Comparison of ENCODE assay signal across 21 cellular contexts in the genomic region with DNA sequence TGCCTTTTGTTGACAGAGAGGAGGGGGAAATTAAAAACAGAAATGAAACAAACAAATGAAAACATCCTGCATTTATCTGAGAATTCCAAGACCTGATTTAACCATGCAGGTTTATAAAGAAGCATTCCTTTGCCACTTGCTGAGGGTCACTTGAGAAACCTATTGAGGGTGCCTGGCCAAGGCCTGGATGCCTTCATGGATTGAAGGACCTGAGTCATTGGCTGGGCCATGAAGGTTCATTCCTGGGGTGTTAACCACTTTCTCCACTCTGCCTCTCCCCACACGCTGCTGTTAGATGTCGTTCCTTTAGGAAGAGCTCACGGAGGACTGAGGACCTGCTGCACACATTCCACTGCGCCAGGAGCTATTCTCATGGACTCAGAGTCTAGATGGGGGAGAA. TPM values are rescaled to one million over a fixed set of nuclear protein-coding genes. Genes with fewer than 3 reads are reported as not detected.
"Had no signal": no experiment of that assay in that cellular context is flagged by ENCODE, and none has a peak within 500 bp of the region (broad histone marks: within the 10 kb centered on the region; RNA-seq: fewer than 3 reads in every experiment).

No MANE protein-coding gene starts in this region.

- H3K4me1 Mint-ChIP-seq: activated CD4-positive, alpha-beta memory T cell treated with anti-CD3 and anti-CD28 coated beads, Interleukin-2, amount 10 ng/mL, durations not matched to agents 7 days and 5 days; activated CD8-positive, alpha-beta memory T cell treated with anti-CD3 and anti-CD28 coated beads, Interleukin-2, amount 10 ng/mL, durations not matched to agents 7 days and 5 days; activated T-helper 17 cell treated with anti-CD3 and anti-CD28 coated beads, Interleukin-2, amount 50 U/mL, for 72 hours; stimulated activated memory B cell treated with anti-CD40 and anti-IgM and Interleukin-4, amounts not matched to agents 10 μg/mL and 1 μg/mL and 100 μg/mL, for 72 hours had no signal

- H3K27me3 Mint-ChIP-seq: activated CD4-positive, alpha-beta memory T cell treated with anti-CD3 and anti-CD28 coated beads, Interleukin-2, amount 10 ng/mL, durations not matched to agents 7 days and 5 days; activated CD8-positive, alpha-beta memory T cell treated with anti-CD3 and anti-CD28 coated beads, Interleukin-2, amount 10 ng/mL, durations not matched to agents 7 days and 5 days had no signal

- H2AFZ ChIP-seq: hepatocyte had no signal

- H3K9me3 Mint-ChIP-seq: activated CD4-positive, alpha-beta memory T cell treated with anti-CD3 and anti-CD28 coated beads, Interleukin-2, amount 10 ng/mL, durations not matched to agents 7 days and 5 days; activated naive CD4-positive, alpha-beta T cell treated with anti-CD3 and anti-CD28 coated beads for 36 hours; activated T-helper 17 cell treated with anti-CD3 and anti-CD28 coated beads, Interleukin-2, amount 50 U/mL, for 72 hours; dendritic cell treated with granulocyte-macrophage colony-stimulating factor and Interleukin-4, amounts not matched to agents 40 ng/mL and 50 ng/mL, for 4 days; stimulated activated memory B cell treated with anti-CD40 and anti-IgM and Interleukin-4, amounts not matched to agents 10 μg/mL and 1 μg/mL and 100 μg/mL, for 72 hours had no signal

- H3K27me3 ChIP-seq: hepatocyte, right atrium auricular region, uterus had no signal

- H3K4me1 ChIP-seq: uterus had no signal

- H3K27ac Mint-ChIP-seq: activated CD4-positive, alpha-beta memory T cell treated with anti-CD3 and anti-CD28 coated beads, Interleukin-2, amount 10 ng/mL, durations not matched to agents 7 days and 5 days; activated CD8-positive, alpha-beta memory T cell treated with anti-CD3 and anti-CD28 coated beads, Interleukin-2, amount 10 ng/mL, durations not matched to agents 7 days and 5 days; activated naive CD4-positive, alpha-beta T cell treated with anti-CD3 and anti-CD28 coated beads for 36 hours; activated T-helper 17 cell treated with anti-CD3 and anti-CD28 coated beads, Interleukin-2, amount 50 U/mL, for 72 hours; dendritic cell treated with granulocyte-macrophage colony-stimulating factor and Interleukin-4, amounts not matched to agents 40 ng/mL and 50 ng/mL, for 4 days; progenitor cell of endocrine pancreas; stimulated activated memory B cell treated with anti-CD40 and anti-IgM and Interleukin-4, amounts not matched to agents 10 μg/mL and 1 μg/mL and 100 μg/mL, for 72 hours had no signal

- H3K9me3 ChIP-seq: right atrium auricular region, uterus had no signal

- H3K79me2 ChIP-seq: hepatocyte had no signal

- H3K36me3 Mint-ChIP-seq: activated CD8-positive, alpha-beta memory T cell treated with anti-CD3 and anti-CD28 coated beads, Interleukin-2, amount 10 ng/mL, durations not matched to agents 7 days and 5 days; stimulated activated memory B cell treated with anti-CD40 and anti-IgM and Interleukin-4, amounts not matched to agents 10 μg/mL and 1 μg/mL and 100 μg/mL, for 72 hours had no signal

- FAIRE-seq: endothelial cell of umbilical vein, small intestine had no signal

- H3K27ac ChIP-seq: hepatocyte, right atrium auricular region, SK-N-MC, uterus had no signal

- H3K4me3 ChIP-seq: hepatocyte, right atrium auricular region, SK-N-MC, uterus had no signal

- ATAC-seq: activated CD8-positive, alpha-beta memory T cell treated with anti-CD3 and anti-CD28 coated beads, Interleukin-2, amount 10 ng/mL, durations not matched to agents 7 days and 5 days; activated T-helper 17 cell treated with anti-CD3 and anti-CD28 coated beads, Interleukin-2, amount 50 U/mL, for 72 hours had no signal

- H3K4me2 ChIP-seq: hepatocyte had no signal

- DNase-seq: activated CD4-positive, alpha-beta memory T cell treated with anti-CD3 and anti-CD28 coated beads, Interleukin-2, amount 10 ng/mL, durations not matched to agents 7 days and 5 days; activated CD4-positive, alpha-beta T cell treated with anti-CD3 and anti-CD28 coated beads for 48 hours; activated CD4-positive, CD25-positive, alpha-beta regulatory T cell; activated CD8-positive, alpha-beta memory T cell treated with anti-CD3 and anti-CD28 coated beads, Interleukin-2, amount 10 ng/mL, durations not matched to agents 7 days and 5 days; activated naive CD4-positive, alpha-beta T cell treated with anti-CD3 and anti-CD28 coated beads for 36 hours; effector memory CD4-positive, alpha-beta T cell; mammary epithelial cell; midbrain; small intestine; stimulated activated CD4-positive, alpha-beta T cell treated with anti-CD3 and anti-CD28 coated beads, Interleukin-15, amount 100 ng/mL, for 24 hours; stimulated activated CD4-positive, alpha-beta T cell treated with anti-CD3 and anti-CD28 coated beads, Interleukin-4, amount 100 ng/mL, for 1 hour; uterus had no signal

- H3K36me3 ChIP-seq: right atrium auricular region, uterus had no signal

- H3K4me3 Mint-ChIP-seq: activated CD4-positive, alpha-beta memory T cell treated with anti-CD3 and anti-CD28 coated beads, Interleukin-2, amount 10 ng/mL, durations not matched to agents 7 days and 5 days; activated CD8-positive, alpha-beta memory T cell treated with anti-CD3 and anti-CD28 coated beads, Interleukin-2, amount 10 ng/mL, durations not matched to agents 7 days and 5 days; activated naive CD4-positive, alpha-beta T cell treated with anti-CD3 and anti-CD28 coated beads for 36 hours; activated T-helper 17 cell treated with anti-CD3 and anti-CD28 coated beads, Interleukin-2, amount 50 U/mL, for 72 hours; dendritic cell treated with granulocyte-macrophage colony-stimulating factor and Interleukin-4, amounts not matched to agents 40 ng/mL and 50 ng/mL, for 4 days; stimulated activated memory B cell treated with anti-CD40 and anti-IgM and Interleukin-4, amounts not matched to agents 10 μg/mL and 1 μg/mL and 100 μg/mL, for 72 hours had no signal

RNA-seq across cellular contexts. Expression of a gene that starts 49.7 kb away (rescaled TPM):
- total RNA-seq: activated CD4-positive, alpha-beta memory T cell treated with anti-CD3 and anti-CD28 coated beads, Interleukin-2, amount 10 ng/mL, durations not matched to agents 7 days and 5 days; activated CD8-positive, alpha-beta memory T cell treated with anti-CD3 and anti-CD28 coated beads, Interleukin-2, amount 10 ng/mL, durations not matched to agents 7 days and 5 days; activated naive CD4-positive, alpha-beta T cell treated with anti-CD3 and anti-CD28 coated beads for 36 hours; activated T-helper 17 cell treated with anti-CD3 and anti-CD28 coated beads, Interleukin-2, amount 50 U/mL, for 72 hours; T-helper 2 cell treated with Interferon-gamma antibody and Interleukin-4, amounts not matched to agents 100 ng/mL and 5 ng/mL, for 36 hours had no signal
